ENCODE assay signal across 9 cellular contexts in the genomic region with DNA sequence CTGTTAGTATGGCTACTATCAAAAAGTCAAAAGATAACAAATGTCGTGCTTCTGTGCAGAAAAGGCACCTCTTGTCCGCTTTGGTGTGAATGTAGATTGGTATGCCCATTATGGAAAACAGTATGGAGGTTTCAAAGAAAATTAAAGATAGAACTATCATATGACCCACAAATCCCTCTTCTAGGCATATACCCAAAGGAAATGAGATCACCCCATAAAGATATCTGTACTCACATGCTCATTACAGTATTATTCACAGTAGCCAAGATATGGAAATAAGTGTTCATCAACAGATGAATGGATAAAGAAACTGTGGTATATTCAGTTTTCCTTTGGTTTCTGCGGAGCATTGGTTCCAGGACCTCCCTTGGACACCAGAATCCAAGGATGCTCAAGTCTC.
"Had no signal": no experiment of that assay in that cellular context is flagged by ENCODE, and none has a peak within 500 bp of the region (broad histone marks: within the 10 kb centered on the region; RNA-seq: fewer than 3 reads in every experiment).

No MANE protein-coding gene starts in this region.

- H3K27ac ChIP-seq: HL-60, KMS-11 had no signal

- H3K4me3 Mint-ChIP-seq: GM23338, H9, HFFc6, IgD-negative memory B cell had no signal

- ATAC-seq: GM23338, HepG2 had no signal

- H3K4me1 Mint-ChIP-seq: H9, IgD-negative memory B cell had no signal

- H3K27ac Mint-ChIP-seq: GM23338, H9, HFFc6, IgD-negative memory B cell had no signal

- H3K4me3 ChIP-seq: GM23338 had no signal

- H3K36me3 Mint-ChIP-seq: IgD-negative memory B cell had no signal

- DNase-seq: H9, HCEC 1CT, HFFc6, KBM-7 had no signal

- H3K9me3 Mint-ChIP-seq: GM23338, H9, HFFc6, IgD-negative memory B cell had no signal
